Comparison of ENCODE assay signal across 8 cellular contexts in genomic region chr17:41801374-41802062, GRCh38. TPM values are rescaled to one million over a fixed set of nuclear protein-coding genes. Genes with fewer than 3 reads are reported as not detected.
DNase-seq lines count a peak whose midpoint lies in the region; ATAC-seq, FAIRE-seq and TF ChIP-seq lines count a peak whose summit lies in the region.

No MANE protein-coding gene starts in this region.

- peak overlapping the region; percentile 80 to 86 for H3K27ac ChIP-seq in A549
- no peak overlapping the region for H3K27ac ChIP-seq in coronary artery
- H3K27ac ChIP-seq in HepG2 (ENCODE audit: extremely low read length, insufficient read depth, low read length) = no peak overlapping the region

- H3K79me2 ChIP-seq in HepG2 (ENCODE audit: insufficient read depth, low read length) = no peaks in the 10 kb centered on the region

- in situ Hi-C loops in HepG2 (cut with HindIII; ENCODE audit: extremely low pct_ligation_motif_present, low pct_unique_long_range_greater_than_20kb) = loop anchor here (5.0 kb wide), 1 partner anchor 64 kb away; no protein-coding TSS in a partner anchor

- TF ChIP-seq POLR2A in A549 (IDR thresholded peaks at IDR 0.05; ENCODE audit: low read length) (no peak), HepG2 (IDR thresholded peaks at IDR 0.05; ENCODE audit: insufficient read depth in 1 of 2, low read depth in 2 of 2, low read length in 2 of 2) (no peak; a peak in 1 of 4 replicates)

- no TSS peak for BruUV-seq in HepG2 (replicated peaks; lab: Mats Ljungman, UMichigan)

- no peaks in the 10 kb centered on the region for H3K27me3 ChIP-seq in HepG2 (ENCODE audit: control insufficient read depth in 1 of 2, insufficient read depth in 2 of 2, low read length in 2 of 2)

- H2AFZ ChIP-seq in HepG2 (ENCODE audit: low read length) = no peak overlapping the region

- 4% methylated on average over 13 of the region's 13 CpGs for WGBS in A549 (ENCODE audit: missing lambda C conversion rate)
- WGBS in HepG2 (ENCODE audit: low lambda C conversion rate) = 2% methylated on average over 12 of the region's 13 CpGs

- H3K4me1 ChIP-seq in A549 (peaks cover 24% of the 10 kb centered on the region), HepG2 (ENCODE audit: insufficient read depth, low read length) (peaks cover 31% of the 10 kb centered on the region)

- CTCF ChIA-PET in A549 (lab: Yijun Ruan, JAX) (interaction anchor here (0.6 to 52.0 kb wide), 46 partner anchors 9 to 512 kb away, joined by 3 to 3262 read pairs (median 5); partner anchors contain the start of genes ACLY, FKBP10, GAST and HAP1), HepG2 (lab: Yijun Ruan, JAX; ENCODE audit: low intra/inter-chr PET ratio, low total read pairs) (interaction anchor here (0.8 to 3.8 kb wide), 4 partner anchors 15 to 63 kb away, joined by 3 to 97 read pairs (median 4); partner anchors contain the start of gene JUP)

- FAIRE-seq in A549 (lab: Jason Lieb, UNC) (peak; percentile 77), HepG2 (lab: Jason Lieb, UNC) (peak; percentile 94)

- peak overlapping the region; percentile 76 for H3K4me2 ChIP-seq in A549
- H3K4me2 ChIP-seq in HepG2 (ENCODE audit: low read depth, low read length) = peak overlapping the region; percentile 79

- intact Hi-C loops in HepG2 (cut with micrococcal nuclease; ENCODE audit: unreplicated experiment) = loop anchor here (1.0 kb wide), 2 partner anchors 24 to 63 kb away; no protein-coding TSS in a partner anchor

- no peaks in the 10 kb centered on the region for H4K20me1 ChIP-seq in HepG2 (ENCODE audit: insufficient read depth, low read length)

- peak; percentile 98 for TF ChIP-seq CTCF in A549 (IDR thresholded peaks at IDR 0.05)
- peak; percentile 97 for TF ChIP-seq CTCF in coronary artery (IDR thresholded peaks at IDR 0.05)
- TF ChIP-seq CTCF in HepG2 (CRISPR knock-in tag; IDR thresholded peaks at IDR 0.05) = peak; percentile 98

- no peak overlapping the region for H3K9ac ChIP-seq in HepG2 (ENCODE audit: insufficient read depth, low read depth, low read length)

- peak; percentile 86 to 88 for DNase-seq in A549 (ENCODE audit: low read depth in 1 of 2, low spot score in 1 of 2)
- DNase-seq in GM19240 (ENCODE audit: insufficient read length, low spot score) = peak; percentile 77
- peak; percentile 74 for DNase-seq in NCI-H2227 treated with DMSO at 0.1 percent for 48 hours (lab: John Stamatoyannopoulos, UW)
- DNase-seq in activated CD4-positive, alpha-beta T cell treated with anti-CD3 and anti-CD28 coated beads for 4 hours = peak; percentile 70 to 77
- DNase-seq in coronary artery (ENCODE audit: low spot score) = peak; percentile 83
- peak; percentile 68 for DNase-seq in HepG2 (ENCODE audit: low spot score)
- DNase-seq in stimulated activated CD4-positive, alpha-beta T cell treated with anti-CD3 and anti-CD28 coated beads, Interleukin-4, amount 100 ng/mL, for 4 hours = peak; percentile 53 to 74

- H3K36me3 ChIP-seq in HepG2 (replicated peaks in 1 of 2; ENCODE audit: control insufficient read depth in 1 of 2, insufficient read depth in 2 of 2, low read length in 2 of 2) = peaks cover 2 to 6% of the 10 kb centered on the region in 2 experiments; a peak in 1 of 5 replicates

- TF ChIP-seq EP300 in A549 (IDR thresholded peaks at IDR 0.05) (peak in 1 of 2 experiments; percentile 23; a peak in 1 of 5 replicates), HepG2 (IDR thresholded peaks at IDR 0.05; ENCODE audit: low read depth in 2 of 2, low read length in 2 of 2) (no peak), HepG2 (CRISPR knock-in tag; IDR thresholded peaks at IDR 0.05; ENCODE audit: borderline replicate concordance) (no peak)

- peak; percentile 80 to 86 for ATAC-seq in A549
- ATAC-seq in HepG2 = peak; percentile 73
- no peak for ATAC-seq in HG02970 (IDR thresholded peaks at IDR 0.05; ENCODE audit: low FRiP score, unreplicated experiment)

- no peaks in the 10 kb centered on the region for H3K9me3 ChIP-seq in A549
- no peaks in the 10 kb centered on the region for H3K9me3 ChIP-seq in HepG2 (ENCODE audit: low read length)

- H3K4me3 ChIP-seq in A549 (no peak overlapping the region), coronary artery (peak overlapping the region; percentile 56), HepG2 (replicated peaks in 1 of 3; ENCODE audit: insufficient read depth in 1 of 3, low read depth in 2 of 3, low read length in 3 of 3) (peak overlapping the region in 2 of 3 experiments; percentile 5 to 63; a peak in 3 of 6 replicates)

- POLR2A ChIA-PET in A549 (lab: Yijun Ruan, JAX) (interaction anchor here (0.5 to 3.9 kb wide), 10 partner anchors 8 to 129 kb away, joined by 3 to 50 read pairs (median 8); partner anchors contain the start of genes EIF1, HAP1, JUP and ODAD4), HepG2 (lab: Yijun Ruan, JAX) (interaction anchor here (1.0 to 7.9 kb wide), 14 partner anchors 10 to 158 kb away, joined by 3 to 86 read pairs (median 6); partner anchors contain the start of genes FKBP10, JUP, ODAD4 and P3H4)

- TF ChIP-seq RAD21 in A549 (conservative IDR thresholded peaks at IDR 0.05 in 1 of 2, IDR thresholded peaks at IDR 0.05 in 1 of 2) (peak; percentile 99), HepG2 (CRISPR knock-in tag; IDR thresholded peaks at IDR 0.05) (peak; percentile 96)

RNA-seq across cellular contexts. Expression of gene P3H4, which starts 10.2 kb away (rescaled TPM):
- polyA plus RNA-seq in A549 (2011; rRNA removed) (32.1 and 36.0 TPM in 2 replicates), A549 (2017; fragmentation: RNase III; extraction: RNeasy Plus Mini Kit Qiagen cat#74134 plus additional on column Dnase treatment) (41.6 to 62.1 TPM (median 52.8 TPM) in 3 replicates), HepG2 (2011; rRNA removed) (50.6 and 54.9 TPM in 2 replicates)
- polyA plus RNA-seq in A549 (2012; cell fraction: cytosol; rRNA removed) = 61.6 and 63.9 TPM in 2 replicates
- polyA plus RNA-seq in A549 (2012; cell fraction: nucleus; rRNA removed) = 42.3 and 56.5 TPM in 2 replicates
- polyA minus RNA-seq in A549 (2011; rRNA and poly(A)+ RNA removed) = 24.5 and 24.7 TPM in 2 replicates
- total RNA-seq in HepG2 (2016; rRNA removed; fragmentation: Illumina TruSeq; extraction: Trizol) = 13.5 and 37.1 TPM in 2 replicates
- 12.6 and 14.5 TPM in 2 replicates for total RNA-seq in HepG2 (2016; cell fraction: cytosol; rRNA removed; fragmentation: Illumina TruSeq; extraction: Trizol; ENCODE audit: low read depth)
- total RNA-seq in HepG2 (2016; cell fraction: insoluble cytoplasmic fraction; rRNA removed; fragmentation: Illumina TruSeq; extraction: Trizol) = 12.2 and 37.7 TPM in 2 replicates
- total RNA-seq in HepG2 (2016; cell fraction: membrane; rRNA removed; fragmentation: Illumina TruSeq; extraction: Trizol) = 17.3 and 17.5 TPM in 2 replicates
- total RNA-seq in HepG2 (2016; cell fraction: nucleus; rRNA removed; fragmentation: Illumina TruSeq; extraction: Trizol) = 28.1 and 32.5 TPM in 2 replicates
- polyA plus RNA-seq in HepG2 (2011; cell fraction: cytosol; rRNA removed) = 37.2 and 55.7 TPM in 2 replicates
- polyA plus RNA-seq in HepG2 (2011; cell fraction: nucleus; rRNA removed) = 33.0 and 36.4 TPM in 2 replicates
- polyA plus RNA-seq in HepG2 (2012) = 22.4 and 34.3 TPM in 2 replicates
- polyA plus RNA-seq in HepG2 (2016; cell fraction: cytosol; fragmentation: Illumina TruSeq; extraction: Trizol; ENCODE audit: low read depth) = 4.6 and 5.5 TPM in 2 replicates
- polyA plus RNA-seq in HepG2 (2016; cell fraction: insoluble cytoplasmic fraction; fragmentation: Illumina TruSeq; extraction: Trizol; ENCODE audit: low read depth) = 14.8 and 17.0 TPM in 2 replicates
- polyA plus RNA-seq in HepG2 (2016; cell fraction: membrane; fragmentation: Illumina TruSeq; extraction: Trizol; ENCODE audit: low read depth) = 9.6 and 11.3 TPM in 2 replicates
- 63.5 and 69.5 TPM in 2 replicates for polyA plus RNA-seq in HepG2 (2016; cell fraction: nucleus; fragmentation: Illumina TruSeq; extraction: Trizol; ENCODE audit: insufficient read depth, low read depth)
- polyA minus RNA-seq in HepG2 (2011; rRNA and poly(A)+ RNA removed; ENCODE audit: low replicate concordance) = 44.3 and 65.0 TPM in 2 replicates
- polyA minus RNA-seq in HepG2 (2011; cell fraction: cytosol; rRNA and poly(A)+ RNA removed) = 22.5 and 26.8 TPM in 2 replicates
- 21.6 and 23.9 TPM in 2 replicates for polyA minus RNA-seq in HepG2 (2011; cell fraction: nucleus; rRNA and poly(A)+ RNA removed)

RNA-seq across cellular contexts. Expression of gene FKBP10, which starts 11.3 kb away (rescaled TPM):
- polyA plus RNA-seq in A549 (2011; rRNA removed) = 109 and 112 TPM in 2 replicates
- polyA plus RNA-seq in A549 (2012; cell fraction: cytosol; rRNA removed) = 159 and 188 TPM in 2 replicates
- 819 and 928 TPM in 2 replicates for polyA plus RNA-seq in A549 (2012; cell fraction: nucleus; rRNA removed)
- polyA plus RNA-seq in A549 (2017; fragmentation: RNase III; extraction: RNeasy Plus Mini Kit Qiagen cat#74134 plus additional on column Dnase treatment) = 109 to 121 TPM (median 119 TPM) in 3 replicates
- 95.2 and 115 TPM in 2 replicates for polyA minus RNA-seq in A549 (2011; rRNA and poly(A)+ RNA removed)
- 46.5 and 149 TPM in 2 replicates for total RNA-seq in HepG2 (2016; rRNA removed; fragmentation: Illumina TruSeq; extraction: Trizol)
- total RNA-seq in HepG2 (2016; cell fraction: cytosol; rRNA removed; fragmentation: Illumina TruSeq; extraction: Trizol; ENCODE audit: low read depth) = 31.7 and 32.8 TPM in 2 replicates
- 37.6 and 157 TPM in 2 replicates for total RNA-seq in HepG2 (2016; cell fraction: insoluble cytoplasmic fraction; rRNA removed; fragmentation: Illumina TruSeq; extraction: Trizol)
- total RNA-seq in HepG2 (2016; cell fraction: membrane; rRNA removed; fragmentation: Illumina TruSeq; extraction: Trizol) = 42.3 and 48.1 TPM in 2 replicates
- total RNA-seq in HepG2 (2016; cell fraction: nucleus; rRNA removed; fragmentation: Illumina TruSeq; extraction: Trizol) = 148 and 181 TPM in 2 replicates
- polyA plus RNA-seq in HepG2 (2011; rRNA removed) = 543 and 573 TPM in 2 replicates
- 288 and 579 TPM in 2 replicates for polyA plus RNA-seq in HepG2 (2011; cell fraction: cytosol; rRNA removed)
- 3,059 and 4,867 TPM in 2 replicates for polyA plus RNA-seq in HepG2 (2011; cell fraction: nucleus; rRNA removed)
- polyA plus RNA-seq in HepG2 (2012) = 224 and 292 TPM in 2 replicates
- polyA plus RNA-seq in HepG2 (2016; cell fraction: cytosol; fragmentation: Illumina TruSeq; extraction: Trizol; ENCODE audit: low read depth) = 18.4 and 19.7 TPM in 2 replicates
- 46.0 and 56.5 TPM in 2 replicates for polyA plus RNA-seq in HepG2 (2016; cell fraction: insoluble cytoplasmic fraction; fragmentation: Illumina TruSeq; extraction: Trizol; ENCODE audit: low read depth)
- polyA plus RNA-seq in HepG2 (2016; cell fraction: membrane; fragmentation: Illumina TruSeq; extraction: Trizol; ENCODE audit: low read depth) = 32.1 and 36.5 TPM in 2 replicates
- polyA plus RNA-seq in HepG2 (2016; cell fraction: nucleus; fragmentation: Illumina TruSeq; extraction: Trizol; ENCODE audit: insufficient read depth, low read depth) = 597 and 623 TPM in 2 replicates
- 133 and 613 TPM in 2 replicates for polyA minus RNA-seq in HepG2 (2011; rRNA and poly(A)+ RNA removed; ENCODE audit: low replicate concordance)
- polyA minus RNA-seq in HepG2 (2011; cell fraction: cytosol; rRNA and poly(A)+ RNA removed) = 159 and 170 TPM in 2 replicates
- polyA minus RNA-seq in HepG2 (2011; cell fraction: nucleus; rRNA and poly(A)+ RNA removed) = 231 and 275 TPM in 2 replicates

RNA-seq across cellular contexts. Expression of gene JUP, which starts 15.0 kb away (rescaled TPM):
- polyA plus RNA-seq in A549 (2011; rRNA removed) = 54.8 and 110 TPM in 2 replicates
- polyA plus RNA-seq in A549 (2012; cell fraction: cytosol; rRNA removed) = 93.3 and 130 TPM in 2 replicates
- polyA plus RNA-seq in A549 (2012; cell fraction: nucleus; rRNA removed) = 256 and 307 TPM in 2 replicates
- polyA plus RNA-seq in A549 (2017; fragmentation: RNase III; extraction: RNeasy Plus Mini Kit Qiagen cat#74134 plus additional on column Dnase treatment) = 63.3 to 127 TPM (median 107 TPM) in 3 replicates
- polyA minus RNA-seq in A549 (2011; rRNA and poly(A)+ RNA removed) = 102 and 136 TPM in 2 replicates
- total RNA-seq in HepG2 (2016; rRNA removed; fragmentation: Illumina TruSeq; extraction: Trizol) = 20.6 and 20.9 TPM in 2 replicates
- total RNA-seq in HepG2 (2016; cell fraction: cytosol; rRNA removed; fragmentation: Illumina TruSeq; extraction: Trizol; ENCODE audit: low read depth) = 6.9 and 7.8 TPM in 2 replicates
- 16.7 and 22.4 TPM in 2 replicates for total RNA-seq in HepG2 (2016; cell fraction: insoluble cytoplasmic fraction; rRNA removed; fragmentation: Illumina TruSeq; extraction: Trizol)
- total RNA-seq in HepG2 (2016; cell fraction: membrane; rRNA removed; fragmentation: Illumina TruSeq; extraction: Trizol) = 11.7 and 12.0 TPM in 2 replicates
- total RNA-seq in HepG2 (2016; cell fraction: nucleus; rRNA removed; fragmentation: Illumina TruSeq; extraction: Trizol) = 15.0 and 20.7 TPM in 2 replicates
- 12.1 and 21.4 TPM in 2 replicates for polyA plus RNA-seq in HepG2 (2011; rRNA removed)
- polyA plus RNA-seq in HepG2 (2011; cell fraction: cytosol; rRNA removed) = 8.9 and 10.9 TPM in 2 replicates
- polyA plus RNA-seq in HepG2 (2011; cell fraction: nucleus; rRNA removed) = 23.8 and 30.1 TPM in 2 replicates
- polyA plus RNA-seq in HepG2 (2012) = 36.1 and 37.0 TPM in 2 replicates
- polyA plus RNA-seq in HepG2 (2016; cell fraction: cytosol; fragmentation: Illumina TruSeq; extraction: Trizol; ENCODE audit: low read depth) = 3.5 and 4.6 TPM in 2 replicates
- 22.1 and 35.3 TPM in 2 replicates for polyA plus RNA-seq in HepG2 (2016; cell fraction: insoluble cytoplasmic fraction; fragmentation: Illumina TruSeq; extraction: Trizol; ENCODE audit: low read depth)
- polyA plus RNA-seq in HepG2 (2016; cell fraction: membrane; fragmentation: Illumina TruSeq; extraction: Trizol; ENCODE audit: low read depth) = 9.5 and 10.0 TPM in 2 replicates
- polyA plus RNA-seq in HepG2 (2016; cell fraction: nucleus; fragmentation: Illumina TruSeq; extraction: Trizol; ENCODE audit: insufficient read depth, low read depth) = 24.1 and 25.5 TPM in 2 replicates
- polyA minus RNA-seq in HepG2 (2011; rRNA and poly(A)+ RNA removed; ENCODE audit: low replicate concordance) = 43.6 and 59.1 TPM in 2 replicates
- polyA minus RNA-seq in HepG2 (2011; cell fraction: cytosol; rRNA and poly(A)+ RNA removed) = 25.9 and 32.6 TPM in 2 replicates
- 13.5 and 13.8 TPM in 2 replicates for polyA minus RNA-seq in HepG2 (2011; cell fraction: nucleus; rRNA and poly(A)+ RNA removed)

RNA-seq across cellular contexts. Expression of gene NT5C3B, which starts 34.5 kb away (rescaled TPM):
- polyA plus RNA-seq in A549 (2011; rRNA removed) = 167 and 171 TPM in 2 replicates
- 123 and 126 TPM in 2 replicates for polyA plus RNA-seq in A549 (2012; cell fraction: cytosol; rRNA removed)
- 81.6 and 83.4 TPM in 2 replicates for polyA plus RNA-seq in A549 (2012; cell fraction: nucleus; rRNA removed)
- polyA plus RNA-seq in A549 (2017; fragmentation: RNase III; extraction: RNeasy Plus Mini Kit Qiagen cat#74134 plus additional on column Dnase treatment) = 109 to 118 TPM (median 114 TPM) in 3 replicates
- 75.3 and 79.7 TPM in 2 replicates for polyA minus RNA-seq in A549 (2011; rRNA and poly(A)+ RNA removed)
- 92.1 and 104 TPM in 2 replicates for total RNA-seq in HepG2 (2016; rRNA removed; fragmentation: Illumina TruSeq; extraction: Trizol)
- 128 and 164 TPM in 2 replicates for total RNA-seq in HepG2 (2016; cell fraction: cytosol; rRNA removed; fragmentation: Illumina TruSeq; extraction: Trizol; ENCODE audit: low read depth)
- 87.1 and 106 TPM in 2 replicates for total RNA-seq in HepG2 (2016; cell fraction: insoluble cytoplasmic fraction; rRNA removed; fragmentation: Illumina TruSeq; extraction: Trizol)
- total RNA-seq in HepG2 (2016; cell fraction: membrane; rRNA removed; fragmentation: Illumina TruSeq; extraction: Trizol) = 198 and 220 TPM in 2 replicates
- total RNA-seq in HepG2 (2016; cell fraction: nucleus; rRNA removed; fragmentation: Illumina TruSeq; extraction: Trizol) = 52.2 and 64.7 TPM in 2 replicates
- polyA plus RNA-seq in HepG2 (2011; rRNA removed) = 119 and 126 TPM in 2 replicates
- polyA plus RNA-seq in HepG2 (2011; cell fraction: cytosol; rRNA removed) = 116 and 145 TPM in 2 replicates
- polyA plus RNA-seq in HepG2 (2011; cell fraction: nucleus; rRNA removed) = 119 TPM in 2 replicates
- polyA plus RNA-seq in HepG2 (2012) = 77.4 and 82.6 TPM in 2 replicates
- polyA plus RNA-seq in HepG2 (2016; cell fraction: cytosol; fragmentation: Illumina TruSeq; extraction: Trizol; ENCODE audit: low read depth) = 148 and 199 TPM in 2 replicates
- polyA plus RNA-seq in HepG2 (2016; cell fraction: insoluble cytoplasmic fraction; fragmentation: Illumina TruSeq; extraction: Trizol; ENCODE audit: low read depth) = 108 and 113 TPM in 2 replicates
- 207 and 224 TPM in 2 replicates for polyA plus RNA-seq in HepG2 (2016; cell fraction: membrane; fragmentation: Illumina TruSeq; extraction: Trizol; ENCODE audit: low read depth)
- polyA plus RNA-seq in HepG2 (2016; cell fraction: nucleus; fragmentation: Illumina TruSeq; extraction: Trizol; ENCODE audit: insufficient read depth, low read depth) = 109 and 119 TPM in 2 replicates
- 36.5 and 43.6 TPM in 2 replicates for polyA minus RNA-seq in HepG2 (2011; rRNA and poly(A)+ RNA removed; ENCODE audit: low replicate concordance)
- polyA minus RNA-seq in HepG2 (2011; cell fraction: cytosol; rRNA and poly(A)+ RNA removed) = 32.3 and 34.1 TPM in 2 replicates
- 48.5 and 53.7 TPM in 2 replicates for polyA minus RNA-seq in HepG2 (2011; cell fraction: nucleus; rRNA and poly(A)+ RNA removed)

RNA-seq across cellular contexts. Expression of gene KLHL10, which starts 36.1 kb away (rescaled TPM):
- polyA plus RNA-seq in A549 (2011; rRNA removed) (0.13 and 0.19 TPM in 2 replicates), A549 (2017; fragmentation: RNase III; extraction: RNeasy Plus Mini Kit Qiagen cat#74134 plus additional on column Dnase treatment) (0.04 to 0.12 TPM (median 0.05 TPM) in 3 replicates), HepG2 (2011; rRNA removed) (0.05 and 0.08 TPM in 2 replicates)
- polyA plus RNA-seq in A549 (2012; cell fraction: cytosol; rRNA removed) = 0.06 and 0.09 TPM in 2 replicates
- polyA plus RNA-seq in A549 (2012; cell fraction: nucleus; rRNA removed) = 0.05 and 0.08 TPM in 2 replicates
- polyA minus RNA-seq in A549 (2011; rRNA and poly(A)+ RNA removed) = 0.54 TPM in 1 of 2 replicates, not detected in the other
- total RNA-seq in HepG2 (2016; rRNA removed; fragmentation: Illumina TruSeq; extraction: Trizol) = 0.04 TPM in 1 of 2 replicates, not detected in the other
- total RNA-seq in HepG2 (2016; cell fraction: cytosol; rRNA removed; fragmentation: Illumina TruSeq; extraction: Trizol; ENCODE audit: low read depth) = 0.09 TPM in 1 of 2 replicates, not detected in the other
- total RNA-seq in HepG2 (2016; cell fraction: insoluble cytoplasmic fraction; rRNA removed; fragmentation: Illumina TruSeq; extraction: Trizol) = 0.04 and 0.09 TPM in 2 replicates
- total RNA-seq in HepG2 (2016; cell fraction: membrane; rRNA removed; fragmentation: Illumina TruSeq; extraction: Trizol) = not detected in 2 replicates
- not detected in 2 replicates for total RNA-seq in HepG2 (2016; cell fraction: nucleus; rRNA removed; fragmentation: Illumina TruSeq; extraction: Trizol)
- 0.03 TPM in 1 of 2 replicates, not detected in the other for polyA plus RNA-seq in HepG2 (2011; cell fraction: cytosol; rRNA removed)
- 0.05 and 0.13 TPM in 2 replicates for polyA plus RNA-seq in HepG2 (2011; cell fraction: nucleus; rRNA removed)
- not detected in 2 replicates for polyA plus RNA-seq in HepG2 (2012)
- polyA plus RNA-seq in HepG2 (2016; cell fraction: cytosol; fragmentation: Illumina TruSeq; extraction: Trizol; ENCODE audit: low read depth) = not detected in 2 replicates
- polyA plus RNA-seq in HepG2 (2016; cell fraction: insoluble cytoplasmic fraction; fragmentation: Illumina TruSeq; extraction: Trizol; ENCODE audit: low read depth) = not detected in 2 replicates
- not detected in 2 replicates for polyA plus RNA-seq in HepG2 (2016; cell fraction: membrane; fragmentation: Illumina TruSeq; extraction: Trizol; ENCODE audit: low read depth)
- not detected in 2 replicates for polyA plus RNA-seq in HepG2 (2016; cell fraction: nucleus; fragmentation: Illumina TruSeq; extraction: Trizol; ENCODE audit: insufficient read depth, low read depth)
- 0.12 TPM in 1 of 2 replicates, not detected in the other for polyA minus RNA-seq in HepG2 (2011; rRNA and poly(A)+ RNA removed; ENCODE audit: low replicate concordance)
- not detected in 2 replicates for polyA minus RNA-seq in HepG2 (2011; cell fraction: cytosol; rRNA and poly(A)+ RNA removed)
- polyA minus RNA-seq in HepG2 (2011; cell fraction: nucleus; rRNA and poly(A)+ RNA removed) = not detected in 2 replicates

Comparison
In these comparisons a context has a peak if more than half of its experiments do, and no peak if none do; other contexts are left out.
1. H3K27ac ChIP-seq: peak in A549 (2 of 2); none in coronary artery (0 of 2) and HepG2 (single experiment).
2. Of the 38 proteins assayed by ChIP-seq in both HepG2 and A549: peak only in HepG2: BHLHE40, ESRRA, HMGXB4, NFE2L2 and PHF8; only in A549: JUN, MYC and PBX3; in both: CTCF, MAX, RAD21 and SMC3; in neither: 23; mixed calls (peak in some experiments, not most) for 3.
3. Peak in every context shown above with its lines, with median percentiles within 50 percentile points of each other: DNase-seq and CTCF ChIP-seq.